In genomic region chr6:108133594-108134179, GRCh38 we compare ENCODE assay signal across 8 cellular contexts. TPM values are rescaled to one million over a fixed set of nuclear protein-coding genes. Genes with fewer than 3 reads are reported as not detected.
DNase-seq lines count a peak whose midpoint lies in the region; ATAC-seq, FAIRE-seq and TF ChIP-seq lines count a peak whose summit lies in the region.

No MANE protein-coding gene starts in this region.

- H3K36me3 Mint-ChIP-seq in CD8-positive, alpha-beta memory T cell = no peaks in the 10 kb centered on the region

- H3K27ac Mint-ChIP-seq in CD8-positive, alpha-beta memory T cell = peak overlapping the region in 1 of 8 donors; percentile 31

- no peaks in the 10 kb centered on the region for H3K9me1 ChIP-seq in keratinocyte (ENCODE audit: control insufficient read depth, extremely low read depth, insufficient read depth, low read length)

- H3K9ac ChIP-seq in keratinocyte (ENCODE audit: control insufficient read depth, extremely low read depth, insufficient read depth, low read length) = peak overlapping the region; percentile 55

- H3K4me1 Mint-ChIP-seq in CD8-positive, alpha-beta memory T cell = peaks cover 7 to 13% (median 12%) of the 10 kb centered on the region in 3 donors

- peak overlapping the region; percentile 82 for H3K4me2 ChIP-seq in keratinocyte (ENCODE audit: control insufficient read depth, extremely low read depth, insufficient read depth, low read depth, low read length)

- no peaks in the 10 kb centered on the region for H3K9me3 Mint-ChIP-seq in CD8-positive, alpha-beta memory T cell

- H3K79me2 ChIP-seq in keratinocyte (ENCODE audit: control insufficient read depth, insufficient read depth, low read length) = no peaks in the 10 kb centered on the region

- no peaks in the 10 kb centered on the region for H3K36me3 ChIP-seq in CD8-positive, alpha-beta memory T cell (ENCODE audit: insufficient read depth, low read length)
- H3K36me3 ChIP-seq in keratinocyte (ENCODE audit: control insufficient read depth in 2 of 2, extremely low read depth in 1 of 2, insufficient read depth in 2 of 2, low read length in 2 of 2) = no peaks in the 10 kb centered on the region

- H3K27me3 ChIP-seq in CD8-positive, alpha-beta memory T cell (ENCODE audit: insufficient read depth, low read length, poor library complexity, severe bottlenecking) = peaks cover 27% of the 10 kb centered on the region
- peaks cover 5% of the 10 kb centered on the region for H3K27me3 ChIP-seq in keratinocyte (ENCODE audit: control insufficient read depth, extremely low read depth, insufficient read depth, low read length)

- no peaks in the 10 kb centered on the region for H3K9me3 ChIP-seq in CD8-positive, alpha-beta memory T cell (ENCODE audit: low read length)
- no peaks in the 10 kb centered on the region for H3K9me3 ChIP-seq in keratinocyte (ENCODE audit: control insufficient read depth, low read depth, low read length)

- H3K4me3 Mint-ChIP-seq in CD8-positive, alpha-beta memory T cell = peak overlapping the region; percentile 30 to 90 (median 83)

- peak overlapping the region; percentile 76 for H2AFZ ChIP-seq in keratinocyte (ENCODE audit: control insufficient read depth, low read length)

- H3K4me3 ChIP-seq in CD8-positive, alpha-beta memory T cell (ENCODE audit: low read length) = no peak overlapping the region
- peak overlapping the region; percentile 36 to 62 (median 60) for H3K4me3 ChIP-seq in keratinocyte (ENCODE audit: control insufficient read depth in 2 of 3, extremely low read depth in 1 of 3, insufficient read depth in 2 of 3, low read depth in 1 of 3, low read length in 3 of 3)
- H3K4me3 ChIP-seq in skin epidermis = peak overlapping the region; percentile 11 to 45 (median 29)

- H4K20me1 ChIP-seq in keratinocyte (ENCODE audit: control insufficient read depth, extremely low read depth, insufficient read depth, low read length) = no peaks in the 10 kb centered on the region

- CTCF ChIA-PET in CD8-positive, alpha-beta memory T cell (lab: Charles Lee) = no interaction called here

- H3K27me3 Mint-ChIP-seq in CD8-positive, alpha-beta memory T cell = peaks cover 48 to 74% of the 10 kb centered on the region in 2 donors

- peak; percentile 36 for FAIRE-seq in keratinocyte (lab: Jason Lieb, UNC)

- no peak for DNase-seq in CD8-positive, alpha-beta memory T cell
- DNase-seq in RKO (ENCODE audit: low spot score) (peak; percentile 84), caudate nucleus (lab: John Stamatoyannopoulos, UW) (peak in 21 of 61 donors; percentile 12 to 58 (median 33)), keratinocyte (ENCODE audit: low read depth, low spot score) (no peak)

- POLR2A ChIA-PET in CD8-positive, alpha-beta memory T cell (lab: Charles Lee) = no interaction called here

- TF ChIP-seq CTCF in keratinocyte (optimal IDR thresholded peaks at IDR 0.05 in 1 of 3, IDR thresholded peaks at IDR 0.05 in 1 of 3, conservative IDR thresholded peaks at IDR 0.05 in 1 of 3; ENCODE audit: extremely low read depth in 1 of 3, insufficient read depth in 2 of 3, low read length in 3 of 3) = peak in 2 of 3 experiments; percentile 2 to 20

- H3K4me1 ChIP-seq in CD8-positive, alpha-beta memory T cell (ENCODE audit: insufficient read depth, low read length) = no peaks in the 10 kb centered on the region
- peaks cover 8% of the 10 kb centered on the region for H3K4me1 ChIP-seq in keratinocyte (ENCODE audit: control insufficient read depth, extremely low read depth, insufficient read depth, low read length)

- H3K27ac ChIP-seq in CD8-positive, alpha-beta memory T cell (ENCODE audit: low read depth, low read length) = no peak overlapping the region
- H3K27ac ChIP-seq in caudate nucleus (ENCODE audit: low read depth, low read length) (peak overlapping the region; percentile 63), keratinocyte (ENCODE audit: control insufficient read depth, insufficient read depth, low read length) (peak overlapping the region; percentile 33), skin epidermis (peak overlapping the region in 19 of 21 experiments; percentile 34 to 89 (median 71))

- ATAC-seq in HG02798 (IDR thresholded peaks at IDR 0.05; ENCODE audit: poor library complexity, unreplicated experiment) (peak; percentile 58), GM21723 (IDR thresholded peaks at IDR 0.05; ENCODE audit: unreplicated experiment) (no peak), GM21737 (IDR thresholded peaks at IDR 0.05; ENCODE audit: unreplicated experiment) (no peak)

- dilution Hi-C loops in keratinocyte (cut with MboI; ENCODE audit: extremely low pct_ligation_motif_present, low sequenced_read_pairs) = no loop called here

RNA-seq across cellular contexts. Expression of gene NR2E1, which starts 32.1 kb away (rescaled TPM):
- not detected for total RNA-seq in CD8-positive, alpha-beta memory T cell
- polyA plus RNA-seq in CD8-positive, alpha-beta memory T cell = not detected
- polyA plus RNA-seq in keratinocyte = 0.04 TPM in 1 of 3 replicates, not detected in the others
- not detected for polyA plus RNA-seq in keratinocyte (2011; ENCODE audit: low read depth)
- polyA plus RNA-seq in keratinocyte (2011; cell fraction: cytosol; rRNA removed) = not detected in 2 replicates
- not detected in 2 replicates for polyA plus RNA-seq in keratinocyte (2011; cell fraction: nucleus; rRNA removed)
- polyA plus RNA-seq in keratinocyte (2012; ENCODE audit: low replicate concordance) = not detected in 2 replicates
- not detected in 3 replicates for polyA minus RNA-seq in keratinocyte
- not detected for polyA minus RNA-seq in keratinocyte (2011; cell fraction: cytosol; rRNA and poly(A)+ RNA removed)
- polyA minus RNA-seq in keratinocyte (2011; cell fraction: nucleus; rRNA and poly(A)+ RNA removed) = not detected in 2 replicates

RNA-seq across cellular contexts. Expression of gene OSTM1, which starts 59.1 kb away (rescaled TPM):
- total RNA-seq in CD8-positive, alpha-beta memory T cell = 10 to 100 TPM; 26.2 to 26.4 TPM
- 47.8 TPM for polyA plus RNA-seq in CD8-positive, alpha-beta memory T cell
- polyA plus RNA-seq in keratinocyte = 21.9 to 71.3 TPM (median 51.0 TPM) in 3 replicates
- 21.5 TPM for polyA plus RNA-seq in keratinocyte (2011; ENCODE audit: low read depth)
- polyA plus RNA-seq in keratinocyte (2011; cell fraction: cytosol; rRNA removed) = 13.7 and 37.9 TPM in 2 replicates
- polyA plus RNA-seq in keratinocyte (2011; cell fraction: nucleus; rRNA removed) = 49.0 and 65.5 TPM in 2 replicates
- polyA plus RNA-seq in keratinocyte (2012; ENCODE audit: low replicate concordance) = 27.8 and 58.1 TPM in 2 replicates
- 21.5 to 37.4 TPM (median 37.2 TPM) in 3 replicates for polyA minus RNA-seq in keratinocyte
- polyA minus RNA-seq in keratinocyte (2011; cell fraction: cytosol; rRNA and poly(A)+ RNA removed) = 82.9 TPM
- polyA minus RNA-seq in keratinocyte (2011; cell fraction: nucleus; rRNA and poly(A)+ RNA removed) = 44.7 and 123 TPM in 2 replicates
